In genomic region chr16:19418200-19418599, GRCh38 we compare ENCODE assay signal across 1 cellular context.
TF ChIP-seq lines count a peak whose summit lies in the region.

No MANE protein-coding gene starts in this region.

TF ChIP-seq in K562, 482 proteins besides CTCF, POLR2A, EP300 and RAD21:
- TF ChIP-seq RBM25 (IDR thresholded peaks at IDR 0.05; ENCODE audit: low read depth, low read length, severe bottlenecking) (peak; percentile 70), FOXK1 (CRISPR knock-in tag; IDR thresholded peaks at IDR 0.05; ENCODE audit: borderline replicate concordance) (no peak), TEAD1 (CRISPR knock-in tag; IDR thresholded peaks at IDR 0.05) (no peak), ILF3 (IDR thresholded peaks at IDR 0.05; ENCODE audit: borderline replicate concordance) (no peak), ATF4 (CRISPR knock-in tag; IDR thresholded peaks at IDR 0.05) (no peak)
- TF ChIP-seq, protein P1, sequence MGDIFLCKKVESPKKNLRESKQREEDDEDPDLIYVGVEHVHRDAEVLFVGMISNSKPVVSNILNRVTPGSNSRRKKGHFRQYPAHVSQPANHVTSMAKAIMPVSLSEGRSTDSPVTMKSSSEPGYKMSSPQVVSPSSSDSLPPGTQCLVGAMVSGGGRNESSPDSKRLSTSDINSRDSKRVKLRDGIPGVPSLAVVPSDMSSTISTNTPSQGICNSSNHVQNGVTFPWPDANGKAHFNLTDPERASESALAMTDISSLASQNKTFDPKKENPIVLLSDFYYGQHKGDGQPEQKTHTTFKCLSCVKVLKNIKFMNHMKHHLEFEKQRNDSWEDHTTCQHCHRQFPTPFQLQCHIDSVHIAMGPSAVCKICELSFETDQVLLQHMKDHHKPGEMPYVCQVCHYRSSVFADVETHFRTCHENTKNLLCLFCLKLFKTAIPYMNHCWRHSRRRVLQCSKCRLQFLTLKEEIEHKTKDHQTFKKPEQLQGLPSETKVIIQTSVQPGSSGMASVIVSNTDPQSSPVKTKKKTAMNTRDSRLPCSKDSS (IDR thresholded peaks at IDR 0.05; ENCODE audit: low read depth, partially characterized antibody): no peak
TF ChIP-seq in K562: peak in this region for 1.
